Comparison of ENCODE assay signal across 1 cellular context in genomic region chr12:105289114-105289904, GRCh38.
TF ChIP-seq lines count a peak whose summit lies in the region.

No MANE protein-coding gene starts in this region.

TF ChIP-seq in IMR-90, 13 proteins besides CTCF, POLR2A, EP300 and RAD21:
- TF ChIP-seq RFX5 (IDR thresholded peaks at IDR 0.05; ENCODE audit: low read depth, low read length) (no peak), MXI1 (IDR thresholded peaks at IDR 0.05; ENCODE audit: borderline replicate concordance, low read depth, low read length) (no peak), FOS (IDR thresholded peaks at IDR 0.05; ENCODE audit: low read depth, low read length) (no peak), SMC3 (IDR thresholded peaks at IDR 0.05; ENCODE audit: low read depth, low read length) (no peak), RCOR1 (IDR thresholded peaks at IDR 0.05; ENCODE audit: insufficient replicate concordance, low read length) (no peak), MAFK (IDR thresholded peaks at IDR 0.05; ENCODE audit: low read depth, low read length) (no peak)
- TF ChIP-seq, protein P1, sequence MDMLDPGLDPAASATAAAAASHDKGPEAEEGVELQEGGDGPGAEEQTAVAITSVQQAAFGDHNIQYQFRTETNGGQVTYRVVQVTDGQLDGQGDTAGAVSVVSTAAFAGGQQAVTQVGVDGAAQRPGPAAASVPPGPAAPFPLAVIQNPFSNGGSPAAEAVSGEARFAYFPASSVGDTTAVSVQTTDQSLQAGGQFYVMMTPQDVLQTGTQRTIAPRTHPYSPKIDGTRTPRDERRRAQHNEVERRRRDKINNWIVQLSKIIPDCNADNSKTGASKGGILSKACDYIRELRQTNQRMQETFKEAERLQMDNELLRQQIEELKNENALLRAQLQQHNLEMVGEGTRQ (IDR thresholded peaks at IDR 0.05; ENCODE audit: low read depth, low read length) = no peak
TF ChIP-seq in IMR-90: peak in this region for 0.
